In the genomic region with DNA sequence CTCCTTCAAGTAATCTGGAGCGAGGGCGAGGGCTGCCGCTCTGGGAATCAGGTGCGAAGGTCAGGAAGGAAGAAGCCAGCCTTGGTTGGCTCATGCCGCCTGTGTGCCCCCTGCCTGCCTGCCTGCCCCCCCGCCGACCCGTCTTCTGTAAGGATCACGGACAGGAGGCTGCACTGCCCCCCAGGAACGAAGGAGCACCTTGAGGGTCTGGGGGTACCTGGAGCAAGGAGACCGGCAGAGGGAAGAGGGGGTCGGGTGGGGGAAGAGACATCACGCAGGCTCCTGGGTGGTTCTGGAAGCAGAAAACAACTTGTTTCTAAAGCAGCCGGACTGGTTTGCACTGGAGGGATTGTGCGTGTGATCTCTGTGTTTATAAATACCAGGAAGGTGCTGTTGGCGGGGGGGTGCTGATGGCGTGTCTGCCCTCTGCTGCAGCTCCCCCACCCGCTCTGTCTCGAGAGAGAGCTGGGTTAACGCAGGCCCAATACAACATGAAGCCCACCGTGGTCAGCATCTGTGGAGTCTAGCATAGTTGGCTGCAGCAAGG, we compare ENCODE assay signal across 9 cellular contexts. TPM values are rescaled to one million over a fixed set of nuclear protein-coding genes. Genes with fewer than 3 reads are reported as not detected.
DNase-seq lines count a peak whose midpoint lies in the region; ATAC-seq, FAIRE-seq and TF ChIP-seq lines count a peak whose summit lies in the region.
"Had no signal": no experiment of that assay in that cellular context is flagged by ENCODE, and none has a peak within 500 bp of the region (broad histone marks: within the 10 kb centered on the region; RNA-seq: fewer than 3 reads in every experiment).

No MANE protein-coding gene starts in this region.

- TF ChIP-seq EP300 in gastroesophageal sphincter (IDR thresholded peaks at IDR 0.05): no peak

- H3K9me3 ChIP-seq in SK-N-MC (ENCODE audit: low read depth, low read length) (no peaks in the 10 kb centered on the region), gastroesophageal sphincter (no peaks in the 10 kb centered on the region), psoas muscle (no peaks in the 10 kb centered on the region)

- H3K4me1 ChIP-seq in gastroesophageal sphincter (peaks cover 17 to 38% (median 22%) of the 10 kb centered on the region in 3 donors), psoas muscle (peaks cover 27% of the 10 kb centered on the region)

- intact Hi-C loops in psoas muscle (cut with DNase I): loop anchor here (2.0 to 10.0 kb wide), 7 partner anchors 52 to 690 kb away; partner anchors contain the start of genes MRPL33 (in 2 of the 2), BABAM2 (in 1 of the 2) and RBKS (in 1 of the 2)

- TF ChIP-seq POLR2A in gastroesophageal sphincter (IDR thresholded peaks at IDR 0.05): peak; percentile 55 to 60

- no peaks in the 10 kb centered on the region for H3K27me3 ChIP-seq in gastroesophageal sphincter
- H3K27me3 ChIP-seq in psoas muscle (ENCODE audit: insufficient read depth in 3 of 3, low read length in 2 of 3): no peaks in the 10 kb centered on the region

- DNase-seq in DMS153 (lab: John Stamatoyannopoulos, UW): peak; percentile 17
- no peak for DNase-seq in DMS153 treated with DMSO at 0.1 percent for 48 hours (lab: John Stamatoyannopoulos, UW; ENCODE audit: unreplicated experiment)
- no peak for DNase-seq in SK-N-MC (ENCODE audit: low read depth, low spot score)
- peak; percentile 46 to 74 for DNase-seq in psoas muscle
- DNase-seq in urothelium cell line (ENCODE audit: low spot score): no peak
- DNase-seq in D721Med (ENCODE audit: insufficient read length, low spot score): no peak

- no peak for FAIRE-seq in urothelium cell line (lab: Jason Lieb, UNC)
- FAIRE-seq in D721Med (lab: Jason Lieb, UNC): no peak
- FAIRE-seq: A204.1 had no signal

- no peak overlapping the region for H3K9ac ChIP-seq in SK-N-MC (ENCODE audit: insufficient read length)

- H3K27ac ChIP-seq in SK-N-MC (no peak overlapping the region), gastroesophageal sphincter (peak overlapping the region; percentile 98 to 100 (median 98)), psoas muscle (peak overlapping the region; percentile 100)

- H3K4me3 ChIP-seq in SK-N-MC (peak overlapping the region; percentile 86), gastroesophageal sphincter (peak overlapping the region; percentile 72 to 87), psoas muscle (peak overlapping the region; percentile 100)

- ATAC-seq in gastroesophageal sphincter: no peak
- ATAC-seq in psoas muscle: peak in 1 of 4 donors; percentile 5
- ATAC-seq in GM18909 (IDR thresholded peaks at IDR 0.05; ENCODE audit: poor library complexity, unreplicated experiment): no peak

- 0% methylated on average over 4 to 7 of the region's 21 CpGs for WGBS in gastroesophageal sphincter (ENCODE audit: low coverage in 1 of 2), 2 donors
- WGBS in psoas muscle, 3 donors: 1 to 5% (median 1%) methylated on average over 18 to 21 of the region's 21 CpGs

- no peaks in the 10 kb centered on the region for H3K36me3 ChIP-seq in SK-N-MC (ENCODE audit: insufficient read depth, low read length)
- peaks cover 0 to 9% of the 10 kb centered on the region in 2 donors for H3K36me3 ChIP-seq in gastroesophageal sphincter
- peaks cover 0 to 6% of the 10 kb centered on the region in 2 donors for H3K36me3 ChIP-seq in psoas muscle (ENCODE audit: insufficient read depth in 1 of 2, low read depth in 1 of 2)

- TF ChIP-seq CTCF in gastroesophageal sphincter (IDR thresholded peaks at IDR 0.05): no peak
- TF ChIP-seq CTCF in psoas muscle (IDR thresholded peaks at IDR 0.05): no peak
- TF ChIP-seq CTCF in D721Med (IDR thresholded peaks at IDR 0.05; ENCODE audit: insufficient read depth, missing control alignments): no peak

RNA-seq across cellular contexts. Expression of gene FOSL2, which starts 1.7 kb away (rescaled TPM):
- 100 to 1,000 TPM in 3 of 4 donors, 10 to 100 TPM in 1; 75.3 to 152 (median 132) TPM for total RNA-seq in gastroesophageal sphincter
- total RNA-seq in psoas muscle: 100 to 1,000 TPM in 3 of 4 donors, 10 to 100 TPM in 1; 52.2 to 278 (median 192) TPM
- 10 to 100 TPM; 20.1 to 74.7 (median 72.1) TPM for polyA plus RNA-seq in psoas muscle

Comparison
In these comparisons a context has a peak if more than half of its experiments do, and no peak if none do; other contexts are left out.
1. DNase-seq: peak in DMS153 (single experiment) and psoas muscle (2 of 2); none in DMS153 treated with DMSO at 0.1 percent for 48 hours (single experiment), SK-N-MC (single experiment), urothelium cell line (single experiment) and D721Med (single experiment).
2. Peak in every context shown above with its lines, with median percentiles within 50 percentile points of each other: H3K4me3 ChIP-seq.